9 cellular contexts compared by ENCODE assay signal in genomic region chrX:154545673-154546274, GRCh38. TPM values are rescaled to one million over a fixed set of nuclear protein-coding genes. Genes with fewer than 3 reads are reported as not detected.
DNase-seq lines count a peak whose midpoint lies in the region; TF ChIP-seq lines count a peak whose summit lies in the region.
"Had no signal": no experiment of that assay in that cellular context is flagged by ENCODE, and none has a peak within 500 bp of the region (broad histone marks: within the 10 kb centered on the region; RNA-seq: fewer than 3 reads in every experiment).

No MANE protein-coding gene starts in this region.

- peaks cover 30% of the 10 kb centered on the region for H3K79me2 ChIP-seq in OCI-LY3 (ENCODE audit: low read length)

- no peak for DNase-seq in Calu3
- no peak for DNase-seq in endothelial cell (ENCODE audit: low spot score)
- DNase-seq in osteocyte (ENCODE audit: extremely low spot score, unreplicated experiment): no peak
- DNase-seq in anterior cingulate cortex (lab: John Stamatoyannopoulos, UW): no peak
- DNase-seq in NCI-H2171 treated with DMSO at 0.1 percent for 48 hours (lab: John Stamatoyannopoulos, UW): no peak
- no peak for DNase-seq in NCI-H187 treated with DMSO at 0.1 percent for 48 hours (lab: John Stamatoyannopoulos, UW)
- DNase-seq in germinal center (ENCODE audit: low spot score): no peak
- DNase-seq: aorta had no signal

- intact Hi-C loops in Calu3 (cut with micrococcal nuclease; ENCODE audit: unreplicated experiment): no loop called here

- H3K36me3 Mint-ChIP-seq in Calu3 (ENCODE audit: insufficient read depth, unreplicated experiment) (peaks cover 73% of the 10 kb centered on the region), endothelial cell (ENCODE audit: low read depth, unreplicated experiment) (peaks cover 7% of the 10 kb centered on the region), osteocyte (ENCODE audit: unreplicated experiment) (peaks cover 6% of the 10 kb centered on the region)

- no peaks in the 10 kb centered on the region for H3K9me3 ChIP-seq in OCI-LY3 (ENCODE audit: insufficient read depth, low read length)

- H3K4me3 Mint-ChIP-seq in Calu3 (ENCODE audit: low read depth, unreplicated experiment) (peak overlapping the region; percentile 90), endothelial cell (ENCODE audit: unreplicated experiment) (peak overlapping the region; percentile 81), osteocyte (ENCODE audit: unreplicated experiment) (peak overlapping the region; percentile 75)

- no TSS peak for BruUV-seq in Calu3 (replicated peaks; lab: Mats Ljungman, UMichigan)

- peak overlapping the region; percentile 98 for H3K4me2 ChIP-seq in OCI-LY3 (ENCODE audit: low read length)

- no peak for TF ChIP-seq CTCF in Calu3 (IDR thresholded peaks at IDR 0.05; ENCODE audit: unreplicated experiment)
- TF ChIP-seq CTCF in OCI-LY3 (IDR thresholded peaks at IDR 0.05; ENCODE audit: low read depth, low read length): no peak
- TF ChIP-seq CTCF in endothelial cell (IDR thresholded peaks at IDR 0.05; ENCODE audit: unreplicated experiment): no peak
- no peak for TF ChIP-seq CTCF in osteocyte (IDR thresholded peaks at IDR 0.05)

- H4K20me1 ChIP-seq in OCI-LY3 (ENCODE audit: insufficient read depth, low read length): no peaks in the 10 kb centered on the region

- peak overlapping the region; percentile 98 for H3K4me3 ChIP-seq in OCI-LY3 (ENCODE audit: low read length)

- H3K27me3 Mint-ChIP-seq in Calu3 (ENCODE audit: unreplicated experiment) (no peaks in the 10 kb centered on the region), endothelial cell (ENCODE audit: unreplicated experiment) (peaks cover 6% of the 10 kb centered on the region), osteocyte (ENCODE audit: unreplicated experiment) (no peaks in the 10 kb centered on the region)

- H3K4me1 Mint-ChIP-seq in Calu3 (ENCODE audit: low read depth, unreplicated experiment) (peaks cover 34% of the 10 kb centered on the region), endothelial cell (ENCODE audit: unreplicated experiment) (peaks cover 11% of the 10 kb centered on the region), osteocyte (ENCODE audit: unreplicated experiment) (peaks cover 46% of the 10 kb centered on the region)

- H3K27me3 ChIP-seq in OCI-LY3 (ENCODE audit: low read depth, low read length): no peaks in the 10 kb centered on the region

- no peaks in the 10 kb centered on the region for H3K36me3 ChIP-seq in OCI-LY3 (replicated peaks; ENCODE audit: low read depth, low read length)

- H3K9me3 Mint-ChIP-seq in Calu3 (ENCODE audit: low read depth, unreplicated experiment) (no peaks in the 10 kb centered on the region), endothelial cell (ENCODE audit: unreplicated experiment) (no peaks in the 10 kb centered on the region), osteocyte (ENCODE audit: unreplicated experiment) (peaks cover 3% of the 10 kb centered on the region)

- H3K27ac ChIP-seq in OCI-LY3 (ENCODE audit: low read length): no peak overlapping the region

- CTCF ChIA-PET in Calu3 (lab: Charles Lee): interaction anchor here (0.6 kb wide), 1 partner anchor 464 kb away, joined by 8 read pairs; no protein-coding TSS in a partner anchor

- H3K9ac ChIP-seq in OCI-LY3 (ENCODE audit: low read length): peak overlapping the region; percentile 91; the same call in 1 of the 2 replicates

- H2AFZ ChIP-seq in OCI-LY3 (ENCODE audit: low read depth, low read length): no peak overlapping the region

- H3K27ac Mint-ChIP-seq in Calu3 (ENCODE audit: unreplicated experiment): peak overlapping the region; percentile 56
- H3K27ac Mint-ChIP-seq in endothelial cell (ENCODE audit: unreplicated experiment): no peak overlapping the region
- H3K27ac Mint-ChIP-seq in osteocyte (ENCODE audit: unreplicated experiment): no peak overlapping the region

- 0 out of 2 replicates have a peak, but pooled peaks cover 5% of the 10 kb centered on the region for H3K4me1 ChIP-seq in OCI-LY3 (ENCODE audit: low read length)

RNA-seq across cellular contexts. Expression of gene G6PD, which starts 0.9 kb away (rescaled TPM):
- 180 and 229 TPM in 2 replicates for total RNA-seq in Calu3 (2022)
- 46.4 TPM for total RNA-seq in endothelial cell (ENCODE audit: unreplicated experiment)
- total RNA-seq in osteocyte: 103 and 108 TPM in 2 replicates

RNA-seq across cellular contexts. Expression of gene IKBKG, which starts 1.6 kb away (rescaled TPM):
- total RNA-seq in Calu3 (2022): 39.9 and 46.3 TPM in 2 replicates
- 23.0 TPM for total RNA-seq in endothelial cell (ENCODE audit: unreplicated experiment)
- 23.6 and 25.0 TPM in 2 replicates for total RNA-seq in osteocyte

RNA-seq across cellular contexts. Expression of gene FAM3A, which starts 29.7 kb away (rescaled TPM):
- total RNA-seq in Calu3 (2022): 36.8 and 39.5 TPM in 2 replicates
- total RNA-seq in endothelial cell (ENCODE audit: unreplicated experiment): 29.6 TPM
- 38.2 and 40.4 TPM in 2 replicates for total RNA-seq in osteocyte

RNA-seq across cellular contexts. Expression of gene CTAG1A, which starts 39.2 kb away (rescaled TPM):
- total RNA-seq in Calu3 (2022) (not detected in 2 replicates), endothelial cell (ENCODE audit: unreplicated experiment) (not detected), osteocyte (not detected in 2 replicates)
- total RNA-seq: aorta had no signal

RNA-seq across cellular contexts. Expression of gene SLC10A3, which starts 55.3 kb away (rescaled TPM):
- total RNA-seq in Calu3 (2022) (21.5 and 27.1 TPM in 2 replicates), endothelial cell (ENCODE audit: unreplicated experiment) (13.9 TPM), osteocyte (20.6 and 22.4 TPM in 2 replicates)
